21 cellular contexts compared by ENCODE assay signal in the genomic region with DNA sequence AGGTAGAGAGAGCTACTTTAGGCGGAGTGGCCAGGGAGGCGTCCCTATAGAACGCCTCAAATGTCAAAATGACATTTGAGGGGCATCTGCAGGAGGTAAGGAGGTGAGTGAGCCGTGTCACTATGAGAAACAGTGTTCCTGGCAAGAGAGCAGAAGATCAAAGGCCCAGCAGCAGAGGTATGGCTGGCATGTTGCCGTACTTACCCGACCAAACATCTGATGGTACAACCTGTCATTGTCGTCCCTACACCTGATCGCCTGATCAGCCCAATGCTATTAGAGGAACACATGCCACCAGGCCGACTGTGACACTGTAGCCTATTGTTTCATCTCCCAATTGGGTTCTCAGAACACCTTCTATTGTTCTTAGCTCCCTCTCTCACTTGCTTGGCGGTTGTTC. TPM values are rescaled to one million over a fixed set of nuclear protein-coding genes. Genes with fewer than 3 reads are reported as not detected.
A peak's percentile ranks its signal among the peaks of the same experiment; 100 is the strongest.
DNase-seq lines count a peak whose midpoint lies in the region; ATAC-seq, FAIRE-seq and TF ChIP-seq lines count a peak whose summit lies in the region.
"Had no signal": no experiment of that assay in that cellular context is flagged by ENCODE, and none has a peak within 500 bp of the region (broad histone marks: within the 10 kb centered on the region; RNA-seq: fewer than 3 reads in every experiment).

No MANE protein-coding gene starts in this region.

- TF ChIP-seq EP300 in HepG2 (IDR thresholded peaks at IDR 0.05; ENCODE audit: low read depth in 2 of 2, low read length in 2 of 2) (no peak), HepG2 (CRISPR knock-in tag; IDR thresholded peaks at IDR 0.05; ENCODE audit: borderline replicate concordance) (no peak), K562 (IDR thresholded peaks at IDR 0.05; ENCODE audit: low read length) (no peak)

- H3K36me3 ChIP-seq in HepG2 (replicated peaks in 1 of 2; ENCODE audit: control insufficient read depth in 1 of 2, insufficient read depth in 2 of 2, low read length in 2 of 2) (no peaks in the 10 kb centered on the region), right lobe of liver (no peaks in the 10 kb centered on the region), K562 (ENCODE audit: control insufficient read depth, insufficient read depth, low read length) (no peaks in the 10 kb centered on the region), aorta (ENCODE audit: control insufficient read depth in 1 of 2, insufficient read depth in 2 of 2, low read length in 1 of 2) (no peaks in the 10 kb centered on the region)
- H3K36me3 ChIP-seq: BE2C, BLaER1 had no signal

- H3K79me2 ChIP-seq in HepG2 (ENCODE audit: insufficient read depth, low read length): no peaks in the 10 kb centered on the region
- no peaks in the 10 kb centered on the region for H3K79me2 ChIP-seq in K562 (ENCODE audit: control insufficient read depth, insufficient read depth, low read length)

- CTCF ChIA-PET in HepG2 (lab: Yijun Ruan, JAX; ENCODE audit: low intra/inter-chr PET ratio, low total read pairs): no interaction called here
- CTCF ChIA-PET in K562 (lab: Yijun Ruan, JAX; ENCODE audit: low intra/inter-chr PET ratio): no interaction called here
- CTCF ChIA-PET in HEK293T (lab: Yijun Ruan, JAX): no interaction called here

- H3K27ac ChIP-seq in HepG2 (ENCODE audit: extremely low read length, insufficient read depth, low read length) (no peak overlapping the region), right lobe of liver (no peak overlapping the region), K562 (ENCODE audit: extremely low read depth, low read depth, low read length) (no peak overlapping the region), aorta (ENCODE audit: low read depth in 1 of 2, low read length in 2 of 2) (no peak overlapping the region)
- H3K27ac ChIP-seq: 22Rv1, A549, BLaER1 had no signal

- intact Hi-C loops in HepG2 (cut with micrococcal nuclease; ENCODE audit: unreplicated experiment): no loop called here
- intact Hi-C loops in right lobe of liver (cut with DNase I): no loop called here
- intact Hi-C loops in K562 (cut with micrococcal nuclease): no loop called here
- intact Hi-C loops in aorta (cut with DNase I): no loop called here

- TF ChIP-seq POLR2A in HepG2 (IDR thresholded peaks at IDR 0.05; ENCODE audit: insufficient read depth in 1 of 2, low read depth in 2 of 2, low read length in 2 of 2): no peak
- TF ChIP-seq POLR2A in right lobe of liver (IDR thresholded peaks at IDR 0.05): no peak
- TF ChIP-seq POLR2A in K562 (conservative IDR thresholded peaks at IDR 0.05): no peak

- no peaks in the 10 kb centered on the region for H3K9me3 ChIP-seq in HepG2 (ENCODE audit: low read length)
- no peaks in the 10 kb centered on the region for H3K9me3 ChIP-seq in right lobe of liver
- H3K9me3 ChIP-seq in K562 (replicated peaks; ENCODE audit: control insufficient read depth, insufficient read depth, low read depth, low read length): no peaks in the 10 kb centered on the region
- no peaks in the 10 kb centered on the region for H3K9me3 ChIP-seq in aorta (ENCODE audit: control insufficient read depth, low read length)
- H3K9me3 ChIP-seq: A549, BE2C, BLaER1, Caco-2 had no signal

- POLR2A ChIA-PET in HepG2 (lab: Yijun Ruan, JAX): no interaction called here
- POLR2A ChIA-PET in K562 (lab: Yijun Ruan, JAX): no interaction called here
- POLR2A ChIA-PET in HEK293T (lab: Yijun Ruan, JAX): no interaction called here

- H2AFZ ChIP-seq in HepG2 (ENCODE audit: low read length) (no peak overlapping the region), K562 (ENCODE audit: low read depth, low read length) (0 out of 2 replicates have a peak overlapping the region, but pooled peaks have one; percentile 50)

- WGBS in HepG2 (ENCODE audit: low lambda C conversion rate): 36% methylated on average over 8 of the region's 10 CpGs
- 67% methylated on average over 8 of the region's 10 CpGs for whole genome bisulfite sequencing in right lobe of liver (ENCODE audit: insufficient coverage, low coverage, low lambda C conversion rate, missing lambda C conversion rate)
- 44% methylated on average over 10 of the region's 10 CpGs for WGBS in K562 (ENCODE audit: insufficient coverage, low coverage, missing lambda C conversion rate)
- 90 to 91% methylated on average over 10 of the region's 10 CpGs for WGBS in aorta, 2 donors

- H3K9ac ChIP-seq in HepG2 (ENCODE audit: insufficient read depth, low read depth, low read length): no peak overlapping the region
- no peak overlapping the region; a peak in 1 of 4 replicates for H3K9ac ChIP-seq in K562 (ENCODE audit: insufficient read depth in 1 of 2, low read depth in 2 of 2, low read length in 2 of 2)
- H3K9ac ChIP-seq: BLaER1 had no signal

- no peaks in the 10 kb centered on the region for H3K9me1 ChIP-seq in K562 (ENCODE audit: control insufficient read depth, insufficient read depth, low read length)

- FAIRE-seq in HepG2 (lab: Jason Lieb, UNC) (no peak), K562 (lab: Jason Lieb, UNC) (no peak), RCC 7860 (lab: Jason Lieb, UNC) (no peak)
- FAIRE-seq: A549, D721Med, G401.6, GM12891, GM19239 had no signal

- peak; percentile 65; the same call in 2 of the 3 replicates for ATAC-seq in HepG2
- no peak for ATAC-seq in right lobe of liver
- ATAC-seq in K562: no peak
- peak; percentile 33 for ATAC-seq in aorta (ENCODE audit: low FRiP score)
- ATAC-seq: A549 had no signal

- DNase-seq in HepG2 (ENCODE audit: low spot score): peak; percentile 19
- no peak for DNase-seq in right lobe of liver
- no peak for DNase-seq in K562 (ENCODE audit: extremely low read depth in 1 of 4, low spot score in 3 of 4)
- DNase-seq in aorta: no peak
- no peak for DNase-seq in RCC 7860 (ENCODE audit: low spot score)
- no peak for DNase-seq in HEK293T (ENCODE audit: extremely low spot score)
- DNase-seq: BE2C; C1 segment of cervical spinal cord; Caco-2; Calu3; CD4-positive, alpha-beta memory T cell; CD4-positive, CD25-positive, alpha-beta regulatory T cell; DMS79 treated with DMSO at 0.1 percent for 48 hours; GF-D8 had no signal

- H3K4me2 ChIP-seq in HepG2 (ENCODE audit: low read depth, low read length): no peak overlapping the region
- H3K4me2 ChIP-seq in K562 (ENCODE audit: insufficient read depth, low read length): no peak overlapping the region
- H3K4me2 ChIP-seq: A549, BLaER1 had no signal

- H3K4me1 ChIP-seq in HepG2 (ENCODE audit: insufficient read depth, low read length) (no peaks in the 10 kb centered on the region), right lobe of liver (peaks cover 0 to 2% (median 0%) of the 10 kb centered on the region in 4 donors), K562 (replicated peaks in 1 of 2; ENCODE audit: control insufficient read depth in 2 of 2, insufficient read depth in 2 of 2, low read length in 2 of 2) (0 out of 5 replicates have a peak, but pooled peaks cover 0 to 5% of the 10 kb centered on the region in 2 experiments), aorta (ENCODE audit: control insufficient read depth in 1 of 2, insufficient read depth in 2 of 2, low read length in 2 of 2) (no peaks in the 10 kb centered on the region)
- H3K4me1 ChIP-seq: A549, BE2C, BLaER1 had no signal

- in situ Hi-C loops in HepG2 (cut with HindIII; ENCODE audit: extremely low pct_ligation_motif_present, low pct_unique_long_range_greater_than_20kb): no loop called here
- in situ Hi-C loops in K562 (cut with MboI): no loop called here

- H3K27me3 ChIP-seq in HepG2 (ENCODE audit: control insufficient read depth in 1 of 2, insufficient read depth in 2 of 2, low read length in 2 of 2) (peaks cover 0 to 3% of the 10 kb centered on the region in 2 experiments; a peak in 1 of 5 replicates), right lobe of liver (no peaks in the 10 kb centered on the region), K562 (ENCODE audit: control insufficient read depth in 2 of 2, insufficient read depth in 2 of 2, low read length in 2 of 2) (no peaks in the 10 kb centered on the region), aorta (ENCODE audit: control insufficient read depth in 1 of 2, insufficient read depth in 2 of 2, low read length in 1 of 2) (no peaks in the 10 kb centered on the region)
- H3K27me3 ChIP-seq: BE2C, BLaER1 had no signal

- H4K20me1 ChIP-seq in HepG2 (ENCODE audit: insufficient read depth, low read length) (no peaks in the 10 kb centered on the region), K562 (replicated peaks; ENCODE audit: control insufficient read depth, insufficient read depth, low read length) (no peaks in the 10 kb centered on the region)
- H4K20me1 ChIP-seq: BLaER1 had no signal

- H3K4me3 ChIP-seq in HepG2 (replicated peaks in 1 of 3; ENCODE audit: insufficient read depth in 1 of 3, low read depth in 2 of 3, low read length in 3 of 3) (no peak overlapping the region), right lobe of liver (no peak overlapping the region), K562 (no peak overlapping the region), aorta (ENCODE audit: low read length in 2 of 2) (no peak overlapping the region)
- H3K4me3 ChIP-seq: A549, BLaER1 had no signal

- TF ChIP-seq RAD21 in HepG2 (CRISPR knock-in tag; IDR thresholded peaks at IDR 0.05) (no peak), K562 (CRISPR knock-in tag; conservative IDR thresholded peaks at IDR 0.05 in 1 of 2, IDR thresholded peaks at IDR 0.05 in 1 of 2) (no peak)

- TF ChIP-seq CTCF in HepG2 (CRISPR knock-in tag; IDR thresholded peaks at IDR 0.05): no peak
- no peak for TF ChIP-seq CTCF in right lobe of liver (IDR thresholded peaks at IDR 0.05)
- TF ChIP-seq CTCF in K562 (IDR thresholded peaks at IDR 0.05 in 2 of 3, conservative IDR thresholded peaks at IDR 0.05 in 1 of 3; ENCODE audit: insufficient read depth in 2 of 3, low read depth in 1 of 3, low read length in 3 of 3): no peak

- no TSS peak for BruUV-seq in HepG2 (replicated peaks; lab: Mats Ljungman, UMichigan)
- BruUV-seq in K562 (replicated peaks; lab: Mats Ljungman, UMichigan): no TSS peak

RNA-seq across cellular contexts. Expression of a gene that starts 33.9 kb away (rescaled TPM):
- total RNA-seq in HepG2 (2016; rRNA removed; fragmentation: Illumina TruSeq; extraction: Trizol) (11.0 and 15.1 TPM in 2 replicates), right lobe of liver (10 to 100 TPM in 1 of 6 experiments, 1 to 10 TPM in 5; 5.3 to 14.5 (median 6.9) TPM), K562 (2014; rRNA removed) (8.1 and 9.7 TPM in 2 replicates), K562 (2014; rRNA removed; fragmentation: Illumina TruSeq; extraction: Trizol) (15.2 and 16.4 TPM in 2 replicates), K562 (2015; rRNA removed; fragmentation: Illumina TruSeq; extraction: Trizol) (11.2 and 13.5 TPM in 2 replicates), K562 (2021) (10.4 and 10.8 TPM in 2 replicates), aorta (10 to 100 TPM; 21.2 to 21.9 TPM)
- total RNA-seq in HepG2 (2016; cell fraction: cytosol; rRNA removed; fragmentation: Illumina TruSeq; extraction: Trizol; ENCODE audit: low read depth): 15.0 and 17.8 TPM in 2 replicates
- total RNA-seq in HepG2 (2016; cell fraction: insoluble cytoplasmic fraction; rRNA removed; fragmentation: Illumina TruSeq; extraction: Trizol): 12.2 and 14.9 TPM in 2 replicates
- total RNA-seq in HepG2 (2016; cell fraction: membrane; rRNA removed; fragmentation: Illumina TruSeq; extraction: Trizol): 10.9 and 13.1 TPM in 2 replicates
- total RNA-seq in HepG2 (2016; cell fraction: nucleus; rRNA removed; fragmentation: Illumina TruSeq; extraction: Trizol): 13.4 and 14.0 TPM in 2 replicates
- polyA plus RNA-seq in HepG2 (2011; rRNA removed) (6.7 and 9.3 TPM in 2 replicates), K562 (2011; rRNA removed) (14.3 and 16.1 TPM in 2 replicates), K562 (2014; fragmentation: Illumina TruSeq; extraction: Trizol) (11.8 and 15.3 TPM in 2 replicates), K562 (2014; fragmentation: Nextera tagmentation; extraction: Ambion mirVana) (1 to 10 TPM; 4.5 to 7.8 TPM), K562 (2014; rRNA removed) (8.0 and 11.2 TPM in 2 replicates), aorta (10 to 100 TPM in 1 of 2 donors, 1 to 10 TPM in 1; 7.3 to 19.9 TPM)
- 5.0 and 6.4 TPM in 2 replicates for polyA plus RNA-seq in HepG2 (2011; cell fraction: cytosol; rRNA removed)
- polyA plus RNA-seq in HepG2 (2011; cell fraction: nucleus; rRNA removed): 4.1 and 5.2 TPM in 2 replicates
- polyA plus RNA-seq in HepG2 (2012): 8.6 and 8.9 TPM in 2 replicates
- 3.2 TPM in 2 replicates for polyA plus RNA-seq in HepG2 (2016; cell fraction: cytosol; fragmentation: Illumina TruSeq; extraction: Trizol; ENCODE audit: low read depth)
- polyA plus RNA-seq in HepG2 (2016; cell fraction: insoluble cytoplasmic fraction; fragmentation: Illumina TruSeq; extraction: Trizol; ENCODE audit: low read depth): 16.2 and 19.6 TPM in 2 replicates
- 8.7 and 9.2 TPM in 2 replicates for polyA plus RNA-seq in HepG2 (2016; cell fraction: membrane; fragmentation: Illumina TruSeq; extraction: Trizol; ENCODE audit: low read depth)
- 10.3 and 10.9 TPM in 2 replicates for polyA plus RNA-seq in HepG2 (2016; cell fraction: nucleus; fragmentation: Illumina TruSeq; extraction: Trizol; ENCODE audit: insufficient read depth, low read depth)
- 11.2 and 11.6 TPM in 2 replicates for polyA minus RNA-seq in HepG2 (2011; rRNA and poly(A)+ RNA removed; ENCODE audit: low replicate concordance)
- 9.3 and 11.3 TPM in 2 replicates for polyA minus RNA-seq in HepG2 (2011; cell fraction: cytosol; rRNA and poly(A)+ RNA removed)
- 37.2 and 39.2 TPM in 2 replicates for polyA minus RNA-seq in HepG2 (2011; cell fraction: nucleus; rRNA and poly(A)+ RNA removed)
- 15.1 and 44.2 TPM in 2 replicates for total RNA-seq in K562 (2011; cell fraction: chromatin; rRNA removed; ENCODE audit: low replicate concordance)
- 8.5 and 10.4 TPM in 2 replicates for total RNA-seq in K562 (2011; cell fraction: nucleolus; rRNA removed)
- 18.7 and 19.4 TPM in 2 replicates for total RNA-seq in K562 (2011; cell fraction: nucleoplasm; rRNA removed)
- 6.5 and 10.5 TPM in 2 replicates for polyA plus RNA-seq in K562 (2011; cell fraction: cytosol; rRNA removed)
- polyA plus RNA-seq in K562 (2011; cell fraction: nucleus; rRNA removed): 6.8 and 7.4 TPM in 2 replicates
- 10.1 and 18.5 TPM in 2 replicates for polyA plus RNA-seq in K562 (2012)
- 30.7 and 37.5 TPM in 2 replicates for polyA minus RNA-seq in K562 (2011; rRNA and poly(A)+ RNA removed)
- polyA minus RNA-seq in K562 (2011; cell fraction: cytosol; rRNA and poly(A)+ RNA removed): 8.6 and 10.8 TPM in 2 replicates
- 15.1 and 21.1 TPM in 2 replicates for polyA minus RNA-seq in K562 (2011; cell fraction: nucleus; rRNA and poly(A)+ RNA removed)

RNA-seq across cellular contexts. Expression of a gene that starts 35.2 kb away (rescaled TPM):
- total RNA-seq in HepG2 (2016; rRNA removed; fragmentation: Illumina TruSeq; extraction: Trizol) (5.2 and 6.8 TPM in 2 replicates), right lobe of liver (1 to 10 TPM; 2.5 to 6.2 (median 4.1) TPM), K562 (2014; rRNA removed) (3.0 and 3.4 TPM in 2 replicates), K562 (2014; rRNA removed; fragmentation: Illumina TruSeq; extraction: Trizol) (4.6 and 5.9 TPM in 2 replicates), K562 (2015; rRNA removed; fragmentation: Illumina TruSeq; extraction: Trizol) (3.4 and 3.8 TPM in 2 replicates), K562 (2021) (3.4 and 3.5 TPM in 2 replicates), aorta (1 to 10 TPM; 7.4 TPM)
- 0.40 and 0.44 TPM in 2 replicates for total RNA-seq in HepG2 (2016; cell fraction: cytosol; rRNA removed; fragmentation: Illumina TruSeq; extraction: Trizol; ENCODE audit: low read depth)
- total RNA-seq in HepG2 (2016; cell fraction: insoluble cytoplasmic fraction; rRNA removed; fragmentation: Illumina TruSeq; extraction: Trizol): 5.0 and 7.1 TPM in 2 replicates
- 1.5 and 2.0 TPM in 2 replicates for total RNA-seq in HepG2 (2016; cell fraction: membrane; rRNA removed; fragmentation: Illumina TruSeq; extraction: Trizol)
- total RNA-seq in HepG2 (2016; cell fraction: nucleus; rRNA removed; fragmentation: Illumina TruSeq; extraction: Trizol): 9.2 TPM in 2 replicates
- polyA plus RNA-seq in HepG2 (2011; rRNA removed) (3.8 and 4.9 TPM in 2 replicates), K562 (2011; rRNA removed) (1.6 and 1.9 TPM in 2 replicates), K562 (2014; fragmentation: Illumina TruSeq; extraction: Trizol) (2.3 and 2.5 TPM in 2 replicates), K562 (2014; fragmentation: Nextera tagmentation; extraction: Ambion mirVana) (1 to 10 TPM; 1.2 to 1.3 TPM), K562 (2014; rRNA removed) (1.7 and 3.6 TPM in 2 replicates), aorta (1 to 10 TPM; 2.8 to 4.4 TPM)
- 2.5 and 3.6 TPM in 2 replicates for polyA plus RNA-seq in HepG2 (2011; cell fraction: cytosol; rRNA removed)
- 1.4 and 2.0 TPM in 2 replicates for polyA plus RNA-seq in HepG2 (2011; cell fraction: nucleus; rRNA removed)
- polyA plus RNA-seq in HepG2 (2012): 4.4 and 4.6 TPM in 2 replicates
- 0.11 TPM in 1 of 2 replicates, not detected in the other for polyA plus RNA-seq in HepG2 (2016; cell fraction: cytosol; fragmentation: Illumina TruSeq; extraction: Trizol; ENCODE audit: low read depth)
- polyA plus RNA-seq in HepG2 (2016; cell fraction: insoluble cytoplasmic fraction; fragmentation: Illumina TruSeq; extraction: Trizol; ENCODE audit: low read depth): 1.5 and 2.1 TPM in 2 replicates
- 0.45 and 0.93 TPM in 2 replicates for polyA plus RNA-seq in HepG2 (2016; cell fraction: membrane; fragmentation: Illumina TruSeq; extraction: Trizol; ENCODE audit: low read depth)
- 7.7 and 8.9 TPM in 2 replicates for polyA plus RNA-seq in HepG2 (2016; cell fraction: nucleus; fragmentation: Illumina TruSeq; extraction: Trizol; ENCODE audit: insufficient read depth, low read depth)
- polyA minus RNA-seq in HepG2 (2011; rRNA and poly(A)+ RNA removed; ENCODE audit: low replicate concordance): 0.37 and 2.5 TPM in 2 replicates
- polyA minus RNA-seq in HepG2 (2011; cell fraction: cytosol; rRNA and poly(A)+ RNA removed): 6.9 and 8.2 TPM in 2 replicates
- polyA minus RNA-seq in HepG2 (2011; cell fraction: nucleus; rRNA and poly(A)+ RNA removed): 8.8 TPM in 2 replicates
- 4.4 and 11.7 TPM in 2 replicates for total RNA-seq in K562 (2011; cell fraction: chromatin; rRNA removed; ENCODE audit: low replicate concordance)
- 3.8 TPM in 2 replicates for total RNA-seq in K562 (2011; cell fraction: nucleolus; rRNA removed)
- 6.3 and 6.6 TPM in 2 replicates for total RNA-seq in K562 (2011; cell fraction: nucleoplasm; rRNA removed)
- 0.30 and 1.2 TPM in 2 replicates for polyA plus RNA-seq in K562 (2011; cell fraction: cytosol; rRNA removed)
- 0.77 and 1.1 TPM in 2 replicates for polyA plus RNA-seq in K562 (2011; cell fraction: nucleus; rRNA removed)
- 2.8 and 2.9 TPM in 2 replicates for polyA plus RNA-seq in K562 (2012)
- polyA minus RNA-seq in K562 (2011; rRNA and poly(A)+ RNA removed): 3.7 and 4.5 TPM in 2 replicates
- polyA minus RNA-seq in K562 (2011; cell fraction: cytosol; rRNA and poly(A)+ RNA removed): 0.27 and 0.86 TPM in 2 replicates
- polyA minus RNA-seq in K562 (2011; cell fraction: nucleus; rRNA and poly(A)+ RNA removed): 2.3 and 4.7 TPM in 2 replicates

Comparison
In these comparisons a context has a peak if more than half of its experiments do, and no peak if none do; other contexts are left out.
1. ATAC-seq: peak in HepG2 (single experiment) and aorta (single experiment); none in right lobe of liver (0 of 4) and K562 (single experiment).